ENCODE assay signal across 36 cellular contexts in genomic region chr9:72923077-72923476, GRCh38. TPM values are rescaled to one million over a fixed set of nuclear protein-coding genes. Genes with fewer than 3 reads are reported as not detected.
"Had no signal": no experiment of that assay in that cellular context is flagged by ENCODE, and none has a peak within 500 bp of the region (broad histone marks: within the 10 kb centered on the region; RNA-seq: fewer than 3 reads in every experiment).

No MANE protein-coding gene starts in this region.

- H3K4me3 ChIP-seq: adrenal gland, ascending aorta, body of pancreas, breast epithelium, cardiac muscle cell had no signal

- H3K4me1 ChIP-seq: adrenal gland, ascending aorta, breast epithelium had no signal

- H3K9me3 ChIP-seq: adrenal gland, ascending aorta, body of pancreas, breast epithelium had no signal

- H3K36me3 ChIP-seq: brain microvascular endothelial cell, breast epithelium, cardiac muscle cell had no signal

- H3K27ac ChIP-seq: adrenal gland, ascending aorta, body of pancreas, brain microvascular endothelial cell, breast epithelium, cardiac muscle cell had no signal

- H3K27me3 ChIP-seq: adrenal gland, ascending aorta, body of pancreas, brain microvascular endothelial cell, breast epithelium, cardiac muscle cell had no signal

- FAIRE-seq: astrocyte, bronchial epithelial cell had no signal

- ATAC-seq: activated naive CD4-positive, alpha-beta T cell treated with anti-CD3 and anti-CD28 coated beads, Interleukin-2, amount 50 U/mL, for 72 hours; activated naive CD8-positive, alpha-beta T cell treated with anti-CD3 and anti-CD28 coated beads, Interleukin-2, amount 50 U/mL, for 24 hours; activated T-cell treated with anti-CD3 and anti-CD28 coated beads, Interleukin-2, amount 50 U/mL, for 4 hours; activated T-cell treated with anti-CD3 and anti-CD28 coated beads, Interleukin-2, amount 50 U/mL, for 72 hours; activated T-helper 17 cell treated with anti-CD3 and anti-CD28 coated beads, Interleukin-2, amount 50 U/mL, for 72 hours; body of pancreas had no signal

- DNase-seq: activated effector memory CD4-positive, alpha-beta T cell treated with anti-CD3 and anti-CD28 coated beads, Interleukin-2, amount 50 U/mL, for 16 hours; activated effector memory CD4-positive, alpha-beta T cell treated with Interleukin-2 at 50 U/mL for 16 hours; activated gamma-delta T cell; activated gamma-delta T cell treated with Interleukin-2 at 50 U/mL for 16 hours; activated naive CD4-positive, alpha-beta T cell; activated naive CD4-positive, alpha-beta T cell treated with anti-CD3 and anti-CD28 coated beads for 36 hours; activated naive CD4-positive, alpha-beta T cell treated with anti-CD3 and anti-CD28 coated beads, Interleukin-2, amount 10 ng/mL, durations not matched to agents 7 days and 5 days; activated naive CD4-positive, alpha-beta T cell treated with anti-CD3 and anti-CD28 coated beads, Interleukin-2, amount 50 U/mL, for 16 hours; activated naive CD4-positive, alpha-beta T cell treated with Interleukin-2 at 50 U/mL for 16 hours; activated naive CD8-positive, alpha-beta T cell treated with anti-CD3 and anti-CD28 coated beads for 36 hours; activated naive CD8-positive, alpha-beta T cell treated with anti-CD3 and anti-CD28 coated beads, Interleukin-2, amount 10 ng/mL, durations not matched to agents 7 days and 5 days; activated naive CD8-positive, alpha-beta T cell treated with anti-CD3 and anti-CD28 coated beads, Interleukin-2, amount 50 U/mL, for 24 hours; activated T-cell treated with anti-CD3 and anti-CD28 coated beads, Interleukin-2, amount 50 U/mL, for 1 hour; activated T-cell treated with anti-CD3 and anti-CD28 coated beads, Interleukin-2, amount 50 U/mL, for 24 hours; activated T-cell treated with anti-CD3 and anti-CD28 coated beads, Interleukin-2, amount 50 U/mL, for 4 hours; activated T-cell treated with anti-CD3 and anti-CD28 coated beads, Interleukin-2, amount 50 U/mL, for 48 hours; activated T-cell treated with anti-CD3 and anti-CD28 coated beads, Interleukin-2, amount 50 U/mL, for 72 hours; adrenal gland; amniotic stem cell; amygdala; anterior cingulate cortex; aorta; body of pancreas; brain microvascular endothelial cell; caudate nucleus; central memory CD4-positive, alpha-beta T cell; cerebellar nuclear complex had no signal

RNA-seq across cellular contexts. Expression of gene ALDH1A1, which starts 29.8 kb away (rescaled TPM):
- total RNA-seq: activated naive CD4-positive, alpha-beta T cell treated with anti-CD3 and anti-CD28 coated beads for 36 hours; activated naive CD8-positive, alpha-beta T cell treated with anti-CD3 and anti-CD28 coated beads for 36 hours; activated T-cell treated with anti-CD3 and anti-CD28 coated beads, Interleukin-2, amount 50 U/mL, for 72 hours; activated T-helper 1 cell treated with anti-CD3 and anti-CD28 coated beads, Interleukin-12 subunit alpha, Interleukin-12 subunit beta, Interleukin-2, Interleukin-4 antibody, amounts not matched to agents 30 ng/mL and 10 ng/mL and 1 ng/mL, durations not matched to agents 14 hours and 24 hours and 36 hours; activated T-helper 17 cell treated with anti-CD3 and anti-CD28 coated beads, Interleukin-2, amount 50 U/mL, for 72 hours; activated T-helper 2 cell treated with anti-CD3 and anti-CD28 coated beads, Interferon-gamma antibody, Interleukin-2, Interleukin-4, amounts not matched to agents 10 μg/mL and 5 μg/mL and 100 μg/mL, durations not matched to agents 14 hours and 24 hours and 36 hours had no signal
